In the genomic region with DNA sequence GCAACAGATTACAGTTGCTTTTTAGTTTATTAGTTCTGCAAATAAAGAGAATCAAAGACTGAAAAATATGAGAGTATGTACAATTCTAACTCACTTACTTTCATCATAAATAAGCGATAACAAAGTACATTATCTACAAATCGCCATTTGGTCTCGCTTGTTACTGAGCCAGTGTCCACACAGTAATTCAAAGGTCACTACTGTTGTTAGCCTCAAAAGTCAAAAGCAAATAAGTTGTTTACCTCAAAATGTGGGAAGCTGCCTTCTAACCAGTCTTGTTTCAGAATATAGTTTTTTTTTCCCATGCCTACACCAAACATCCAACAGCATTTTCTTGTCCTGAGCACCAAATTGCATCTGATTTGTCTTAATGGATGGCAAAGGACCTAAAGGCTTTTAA, we compare ENCODE assay signal across 25 cellular contexts.
"Had no signal": no experiment of that assay in that cellular context is flagged by ENCODE, and none has a peak within 500 bp of the region (broad histone marks: within the 10 kb centered on the region; RNA-seq: fewer than 3 reads in every experiment).

No MANE protein-coding gene starts in this region.

- H3K27ac ChIP-seq: heart right ventricle, lower lobe of right lung, pancreas, prostate gland, sigmoid colon, spleen, tibial nerve, uterus had no signal

- H3K4me3 ChIP-seq: heart right ventricle, lower lobe of right lung, pancreas, prostate gland, sigmoid colon, spleen, tibial nerve, uterus had no signal

- FAIRE-seq: kidney, pancreas, small intestine had no signal

- H3K27me3 ChIP-seq: heart right ventricle, pancreas, sigmoid colon, spleen, tibial nerve, uterus had no signal

- DNase-seq: heart right ventricle; hippocampal formation; kidney; left ventricle myocardium superior; lower lobe of right lung; mammary epithelial cell; mesenchymal stem cell; naive thymus-derived CD4-positive, alpha-beta T cell; nucleus accumbens; pancreas; posterior cingulate gyrus; retina; right cardiac atrium; sigmoid colon; small intestine; spleen; stimulated activated CD4-positive, alpha-beta T cell treated with anti-CD3 and anti-CD28 coated beads, Interleukin-4, amount 100 ng/mL, for 24 hours; stimulated activated naive CD4-positive, alpha-beta T cell; uterus had no signal

- H3K27ac Mint-ChIP-seq: naive thymus-derived CD4-positive, alpha-beta T cell; natural killer cell treated with Interleukin-12 subunit alpha and Interleukin-12 subunit beta and Interleukin-15 and Interleukin-18, amount 100 ng/mL, for 72 hours; stimulated activated effector memory CD8-positive, alpha-beta T cell treated with anti-CD3 and anti-CD28 coated beads, Interleukin-12 subunit alpha, Interleukin-12 subunit beta, amount 100 ng/mL, for 72 hours; stimulated activated naive CD8-positive, alpha-beta T cell treated with anti-CD3 and anti-CD28 coated beads, Interleukin-15, Interleukin-2, amounts not matched to agents 100 ng/mL and 50 ng/mL, for 24 hours; type B pancreatic cell had no signal

- H3K9me3 ChIP-seq: heart right ventricle, lower lobe of right lung, pancreas, prostate gland, sigmoid colon, spleen, tibial nerve, uterus had no signal

- H3K9me3 Mint-ChIP-seq: natural killer cell treated with Interleukin-12 subunit alpha and Interleukin-12 subunit beta and Interleukin-15 and Interleukin-18, amount 100 ng/mL, for 72 hours; stimulated activated naive CD8-positive, alpha-beta T cell treated with anti-CD3 and anti-CD28 coated beads, Interleukin-15, Interleukin-2, amounts not matched to agents 100 ng/mL and 50 ng/mL, for 24 hours; type B pancreatic cell had no signal

- H3K36me3 Mint-ChIP-seq: naive thymus-derived CD4-positive, alpha-beta T cell; natural killer cell treated with Interleukin-12 subunit alpha and Interleukin-12 subunit beta and Interleukin-15 and Interleukin-18, amount 100 ng/mL, for 72 hours; stimulated activated effector memory CD8-positive, alpha-beta T cell treated with anti-CD3 and anti-CD28 coated beads, Interleukin-12 subunit alpha, Interleukin-12 subunit beta, amount 100 ng/mL, for 72 hours; type B pancreatic cell had no signal

- ATAC-seq: heart right ventricle; left ventricle myocardium superior; lower lobe of right lung; naive thymus-derived CD4-positive, alpha-beta T cell; natural killer cell treated with Interleukin-12 subunit alpha and Interleukin-12 subunit beta and Interleukin-15 and Interleukin-18, amount 100 ng/mL, for 72 hours; pancreas; right cardiac atrium; stimulated activated effector memory CD8-positive, alpha-beta T cell treated with anti-CD3 and anti-CD28 coated beads, Interleukin-12 subunit alpha, Interleukin-12 subunit beta, amount 100 ng/mL, for 72 hours had no signal

- H3K4me1 ChIP-seq: heart right ventricle, lower lobe of right lung, pancreas, prostate gland, sigmoid colon, spleen, tibial nerve, uterus had no signal

- H3K4me1 Mint-ChIP-seq: stimulated activated effector memory CD8-positive, alpha-beta T cell treated with anti-CD3 and anti-CD28 coated beads, Interleukin-12 subunit alpha, Interleukin-12 subunit beta, amount 100 ng/mL, for 72 hours had no signal

- H3K4me3 Mint-ChIP-seq: naive thymus-derived CD4-positive, alpha-beta T cell; natural killer cell treated with Interleukin-12 subunit alpha and Interleukin-12 subunit beta and Interleukin-15 and Interleukin-18, amount 100 ng/mL, for 72 hours; stimulated activated effector memory CD8-positive, alpha-beta T cell treated with anti-CD3 and anti-CD28 coated beads, Interleukin-12 subunit alpha, Interleukin-12 subunit beta, amount 100 ng/mL, for 72 hours; stimulated activated naive CD8-positive, alpha-beta T cell treated with anti-CD3 and anti-CD28 coated beads, Interleukin-15, Interleukin-2, amounts not matched to agents 100 ng/mL and 50 ng/mL, for 24 hours; type B pancreatic cell had no signal

- H3K36me3 ChIP-seq: heart right ventricle, lower lobe of right lung, pancreas, prostate gland, sigmoid colon, spleen, tibial nerve, uterus had no signal
